ENCODE assay signal across 2 cellular contexts in genomic region chr22:50058338-50059184, GRCh38.
A peak's percentile ranks its signal among the peaks of the same experiment; 100 is the strongest.
TF ChIP-seq lines count a peak whose summit lies in the region.

No MANE protein-coding gene starts in this region.

TF ChIP-seq in IMR-90, 13 proteins besides CTCF, POLR2A, EP300 and RAD21:
- no peak for TF ChIP-seq CHD1 (IDR thresholded peaks at IDR 0.05; ENCODE audit: low read depth, low read length)
- no peak for TF ChIP-seq MAZ (IDR thresholded peaks at IDR 0.05; ENCODE audit: borderline replicate concordance, low read depth, low read length)
- TF ChIP-seq RCOR1 (IDR thresholded peaks at IDR 0.05; ENCODE audit: insufficient replicate concordance, low read length) = no peak

TF ChIP-seq in K562, 482 proteins besides CTCF, POLR2A, EP300 and RAD21:
- 0 out of 2 replicates have a peak, but pooled peaks have one; percentile 15 for TF ChIP-seq ZBTB33 (CRISPR knock-in tag; IDR thresholded peaks at IDR 0.05)
- TF ChIP-seq NFIC (IDR thresholded peaks at IDR 0.05) = peak; percentile 33; the same call in 1 of the 2 replicates
- no peak for TF ChIP-seq NR0B1 (IDR thresholded peaks at IDR 0.05; ENCODE audit: partially characterized antibody)
